Comparison of ENCODE assay signal across 8 cellular contexts in the genomic region with DNA sequence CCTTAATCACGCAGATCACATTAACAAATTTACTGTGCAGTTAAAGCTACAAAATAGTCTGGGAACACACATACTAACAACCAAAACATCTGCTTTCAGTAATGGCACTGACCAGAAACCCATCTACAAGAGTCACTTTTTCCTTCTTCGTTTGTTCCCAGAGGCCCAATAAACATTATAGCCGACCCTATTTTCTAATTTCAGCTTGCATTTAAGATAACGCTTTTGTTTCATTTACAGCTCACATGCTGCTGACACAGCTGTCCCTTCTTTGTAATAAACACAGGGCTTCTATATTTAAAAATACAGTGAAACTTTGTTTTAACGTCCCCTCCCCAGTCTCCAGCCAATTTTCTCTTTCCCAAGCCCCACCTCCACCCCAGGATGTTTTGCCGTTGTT. TPM values are rescaled to one million over a fixed set of nuclear protein-coding genes. Genes with fewer than 3 reads are reported as not detected.
DNase-seq lines count a peak whose midpoint lies in the region; FAIRE-seq and TF ChIP-seq lines count a peak whose summit lies in the region.

No MANE protein-coding gene starts in this region.

- no peaks in the 10 kb centered on the region for H3K9me3 Mint-ChIP-seq in mesothelial cell of epicardium

- no peaks in the 10 kb centered on the region for H3K27me3 ChIP-seq in bronchial epithelial cell (ENCODE audit: control insufficient read depth, insufficient read depth, low read length)

- H3K36me3 Mint-ChIP-seq in mesothelial cell of epicardium: no peaks in the 10 kb centered on the region

- peak overlapping the region; percentile 99 for H3K4me3 Mint-ChIP-seq in mesothelial cell of epicardium

- FAIRE-seq in bronchial epithelial cell (lab: Jason Lieb, UNC) (no peak), HTR-8/SVneo (lab: Jason Lieb, UNC) (no peak)

- TF ChIP-seq CTCF in bronchial epithelial cell (IDR thresholded peaks at IDR 0.05; ENCODE audit: insufficient read depth, low read length, severe bottlenecking) (no peak), mesothelial cell of epicardium (IDR thresholded peaks at IDR 0.05; ENCODE audit: unreplicated experiment) (no peak)

- no peaks in the 10 kb centered on the region for H3K36me3 ChIP-seq in bronchial epithelial cell (ENCODE audit: control insufficient read depth, insufficient read depth, low read length)

- peak; percentile 62 for DNase-seq in DMS 273 (lab: John Stamatoyannopoulos, UW; ENCODE audit: unreplicated experiment)
- peak; percentile 72 for DNase-seq in NCI-H146 treated with DMSO at 0.1 percent for 48 hours (lab: John Stamatoyannopoulos, UW; ENCODE audit: unreplicated experiment)
- no peak for DNase-seq in bronchial epithelial cell (ENCODE audit: low read depth)
- no peak for DNase-seq in mesothelial cell of epicardium (ENCODE audit: low spot score in 2 of 2, unreplicated experiment in 2 of 2)
- DNase-seq in HTR-8/SVneo (ENCODE audit: insufficient read length, low spot score): no peak
- DNase-seq in NCI-H446 treated with DMSO at 0.1 percent for 48 hours (lab: John Stamatoyannopoulos, UW): no peak
- DNase-seq in NCI-H2171 treated with DMSO at 0.1 percent for 48 hours (lab: John Stamatoyannopoulos, UW): no peak
- DNase-seq in EL: no peak

- no peaks in the 10 kb centered on the region for H3K27me3 Mint-ChIP-seq in mesothelial cell of epicardium (ENCODE audit: low read depth)

- peak overlapping the region; percentile 100 for H3K27ac Mint-ChIP-seq in mesothelial cell of epicardium

- peak overlapping the region; percentile 98 for H3K4me3 ChIP-seq in bronchial epithelial cell (ENCODE audit: low read depth, low read length)

- peaks cover 67% of the 10 kb centered on the region for H3K4me1 Mint-ChIP-seq in mesothelial cell of epicardium

RNA-seq across cellular contexts. Expression of gene WBP4, which starts 1.8 kb away (rescaled TPM):
- total RNA-seq in bronchial epithelial cell (6.8 and 10.1 TPM in 2 replicates), mesothelial cell of epicardium (9.2 to 9.5 TPM (median 9.4 TPM) in 3 replicates)

RNA-seq across cellular contexts. Expression of gene ELF1, which starts 40.4 kb away (rescaled TPM):
- total RNA-seq in bronchial epithelial cell (57.7 and 71.3 TPM in 2 replicates), mesothelial cell of epicardium (76.9 to 78.0 TPM (median 77.4 TPM) in 3 replicates)

Comparison
In these comparisons a context has a peak if more than half of its experiments do, and no peak if none do; other contexts are left out.
1. DNase-seq: peak in DMS 273 (single experiment) and NCI-H146 treated with DMSO at 0.1 percent for 48 hours (single experiment); none in bronchial epithelial cell (single experiment), mesothelial cell of epicardium (0 of 2), HTR-8/SVneo (single experiment), NCI-H446 treated with DMSO at 0.1 percent for 48 hours (single experiment), NCI-H2171 treated with DMSO at 0.1 percent for 48 hours (single experiment) and EL (single experiment).